8 cellular contexts compared by ENCODE assay signal in genomic region chr15:44728576-44729393, GRCh38. TPM values are rescaled to one million over a fixed set of nuclear protein-coding genes. Genes with fewer than 3 reads are reported as not detected.
A peak's percentile ranks its signal among the peaks of the same experiment; 100 is the strongest.
DNase-seq lines count a peak whose midpoint lies in the region; ATAC-seq, FAIRE-seq and TF ChIP-seq lines count a peak whose summit lies in the region.

No MANE protein-coding gene starts in this region.

- peaks cover 2% of the 10 kb centered on the region; the same call in 1 of the 2 replicates for H3K36me3 ChIP-seq in BJ (ENCODE audit: control insufficient read depth, insufficient read depth, low read length)

- no peaks in the 10 kb centered on the region for H3K27me3 ChIP-seq in BJ (ENCODE audit: control insufficient read depth, insufficient read depth, low read length)

- no peak for TF ChIP-seq CTCF in BJ (IDR thresholded peaks at IDR 0.05; ENCODE audit: insufficient read depth, low read depth, low read length)

- DNase-seq in BJ (ENCODE audit: low read depth), result peak; percentile 98
- DNase-seq in NCI-H524 treated with DMSO at 0.1 percent for 48 hours (lab: John Stamatoyannopoulos, UW), result peak; percentile 95
- DNase-seq in activated CD4-positive, alpha-beta T cell treated with anti-CD3 and anti-CD28 coated beads for 48 hours, result peak; percentile 96
- peak; percentile 97 for DNase-seq in kidney glomerular epithelial cell (lab: John Stamatoyannopoulos, UW)
- peak; percentile 92 for DNase-seq in stimulated activated CD4-positive, alpha-beta T cell treated with anti-CD3 and anti-CD28 coated beads, Interleukin-15, amount 100 ng/mL, for 48 hours (ENCODE audit: low read depth in 2 of 2)

- H3K4me3 ChIP-seq in BJ (ENCODE audit: low read depth, low read length), result peak overlapping the region; percentile 68

- POLR2A ChIA-PET in BJ (lab: Charles Lee), result interaction anchor here (0.6 to 1.3 kb wide), 6 partner anchors 13 to 629 kb away, joined by 3 to 7 read pairs (median 4); partner anchors contain the start of genes B2M and PATL2

- peak; percentile 78 for ATAC-seq in GM19324 (IDR thresholded peaks at IDR 0.05; ENCODE audit: low FRiP score, unreplicated experiment)
- ATAC-seq in HG03460 (IDR thresholded peaks at IDR 0.05; ENCODE audit: unreplicated experiment), result peak; percentile 66

- peak; percentile 68 for FAIRE-seq in colon (lab: Jason Lieb, UNC)

- CTCF ChIA-PET in BJ (lab: Yijun Ruan, JAX), result interaction anchor here (0.8 to 4.5 kb wide), 7 partner anchors 8 to 150 kb away, joined by 3 to 26 read pairs (median 6); partner anchors contain the start of genes B2M, PATL2 and SPG11

RNA-seq across cellular contexts. Expression of gene TRIM69, which starts 7.5 kb away (rescaled TPM):
- 10.8 and 15.3 TPM in 2 replicates for polyA plus RNA-seq in BJ (2011; rRNA removed)
- polyA minus RNA-seq in BJ (2011; rRNA and poly(A)+ RNA removed), result 8.0 and 14.2 TPM in 2 replicates

RNA-seq across cellular contexts. Expression of gene B2M, which starts 17.5 kb away (rescaled TPM):
- polyA plus RNA-seq in BJ (2011; rRNA removed), result 2,480 and 4,424 TPM in 2 replicates
- polyA minus RNA-seq in BJ (2011; rRNA and poly(A)+ RNA removed), result 224 and 314 TPM in 2 replicates

RNA-seq across cellular contexts. Expression of gene PATL2, which starts 17.7 kb away (rescaled TPM):
- polyA plus RNA-seq in BJ (2011; rRNA removed), result 0.09 and 0.12 TPM in 2 replicates
- 0.36 TPM in 1 of 2 replicates, not detected in the other for polyA minus RNA-seq in BJ (2011; rRNA and poly(A)+ RNA removed)

Comparison
In these comparisons a context has a peak if more than half of its experiments do, and no peak if none do; other contexts are left out.
1. Peak in every context shown above with its lines: DNase-seq, ATAC-seq and H3K4me3 ChIP-seq.